Comparison of ENCODE assay signal across 8 cellular contexts in genomic region chr5:178205010-178205748, GRCh38. TPM values are rescaled to one million over a fixed set of nuclear protein-coding genes. Genes with fewer than 3 reads are reported as not detected.
A peak's percentile ranks its signal among the peaks of the same experiment; 100 is the strongest.
DNase-seq lines count a peak whose midpoint lies in the region; ATAC-seq and TF ChIP-seq lines count a peak whose summit lies in the region.

No MANE protein-coding gene starts in this region.

- DNase-seq in activated T-helper 1 cell treated with Interleukin-2 at 50 U/mL for 16 hours (ENCODE audit: low read depth) (peak; percentile 60), fibroblast of gingiva (ENCODE audit: low read depth) (peak; percentile 70)
- DNase-seq in naive thymus-derived CD8-positive, alpha-beta T cell, result peak; percentile 49 to 83 (median 62)
- peak; percentile 70 for DNase-seq in stimulated activated naive B cell treated with anti-CD40 and anti-IgM and Interleukin-4, amounts not matched to agents 10 μg/mL and 1 μg/mL and 100 μg/mL, for 72 hours

- POLR2A ChIA-PET in naive thymus-derived CD8-positive, alpha-beta T cell (lab: Charles Lee), result interaction anchor here (0.9 to 2.1 kb wide), 21 partner anchors 8 to 1473 kb away, joined by 3 to 22 read pairs (median 6); partner anchors contain the start of genes NHP2 and PHYKPL

- peak overlapping the region; percentile 92 to 99 (median 97) for H3K27ac ChIP-seq in BLaER1 treated with 17β-estradiol and CSF1 and Interleukin-3, amounts not matched to agents 10 nM and 100 nM
- H3K27ac ChIP-seq in OCI-LY1 (ENCODE audit: low read depth, low read length, poor library complexity, severe bottlenecking), result peak overlapping the region; percentile 41

- TF ChIP-seq CTCF in OCI-LY1 (IDR thresholded peaks at IDR 0.05; ENCODE audit: low read length), result no peak

- peaks cover 4 to 48% (median 4%) of the 10 kb centered on the region in 3 donors for H3K36me3 Mint-ChIP-seq in naive thymus-derived CD8-positive, alpha-beta T cell
- peaks cover 37 to 50% of the 10 kb centered on the region in 2 donors for H3K36me3 Mint-ChIP-seq in stimulated activated naive B cell treated with anti-CD40 and anti-IgM and Interleukin-4, amounts not matched to agents 10 μg/mL and 1 μg/mL and 100 μg/mL, for 72 hours

- ATAC-seq in GM19025 (IDR thresholded peaks at IDR 0.05; ENCODE audit: low read depth, unreplicated experiment) (peak; percentile 58), HG03280 (IDR thresholded peaks at IDR 0.05; ENCODE audit: unreplicated experiment) (peak; percentile 52)
- ATAC-seq in naive thymus-derived CD8-positive, alpha-beta T cell, result peak; percentile 39 to 48
- peak; percentile 58 to 62 for ATAC-seq in stimulated activated naive B cell treated with anti-CD40 and anti-IgM and Interleukin-4, amounts not matched to agents 10 μg/mL and 1 μg/mL and 100 μg/mL, for 72 hours (replicated peaks)

- H3K27ac Mint-ChIP-seq in naive thymus-derived CD8-positive, alpha-beta T cell, result peak overlapping the region; percentile 84 to 92 (median 88)
- peak overlapping the region; percentile 92 for H3K27ac Mint-ChIP-seq in stimulated activated naive B cell treated with anti-CD40 and anti-IgM and Interleukin-4, amounts not matched to agents 10 μg/mL and 1 μg/mL and 100 μg/mL, for 72 hours

- H3K4me2 ChIP-seq in BLaER1 treated with 17β-estradiol and CSF1 and Interleukin-3, amounts not matched to agents 10 nM and 100 nM, result peak overlapping the region; percentile 84 to 98 (median 95)
- peak overlapping the region; percentile 89 for H3K4me2 ChIP-seq in OCI-LY1 (ENCODE audit: low read length)

- no peaks in the 10 kb centered on the region for H3K9me2 ChIP-seq in OCI-LY1 (ENCODE audit: low read depth, low read length)

- H3K27me3 Mint-ChIP-seq in naive thymus-derived CD8-positive, alpha-beta T cell, result peaks cover 0 to 3% (median 0%) of the 10 kb centered on the region in 5 donors
- H3K27me3 Mint-ChIP-seq in stimulated activated naive B cell treated with anti-CD40 and anti-IgM and Interleukin-4, amounts not matched to agents 10 μg/mL and 1 μg/mL and 100 μg/mL, for 72 hours, result peaks cover 4 to 5% of the 10 kb centered on the region in 2 donors

- H3K9me3 ChIP-seq in BLaER1 treated with 17β-estradiol and CSF1 and Interleukin-3, amounts not matched to agents 10 nM and 100 nM (replicated peaks in 1 of 11), result no peaks in the 10 kb centered on the region; a peak in 4 of 22 replicates
- no peaks in the 10 kb centered on the region for H3K9me3 ChIP-seq in OCI-LY1 (ENCODE audit: low read length)

- H3K4me1 ChIP-seq in BLaER1 treated with 17β-estradiol and CSF1 and Interleukin-3, amounts not matched to agents 10 nM and 100 nM, result peaks cover 25 to 62% (median 46%) of the 10 kb centered on the region in 10 experiments
- H3K4me1 ChIP-seq in OCI-LY1 (ENCODE audit: insufficient read depth, low read length, severe bottlenecking), result peaks cover 32% of the 10 kb centered on the region

- H3K36me3 ChIP-seq in BLaER1 treated with 17β-estradiol and CSF1 and Interleukin-3, amounts not matched to agents 10 nM and 100 nM, result peaks cover 42 to 54% (median 51%) of the 10 kb centered on the region in 11 experiments
- H3K36me3 ChIP-seq in OCI-LY1 (ENCODE audit: insufficient read depth, low read length), result peaks cover 50% of the 10 kb centered on the region

- H3K4me3 ChIP-seq in BLaER1 treated with 17β-estradiol and CSF1 and Interleukin-3, amounts not matched to agents 10 nM and 100 nM, result peak overlapping the region; percentile 93 to 100 (median 99)
- H3K4me3 ChIP-seq in OCI-LY1 (ENCODE audit: low read depth, low read length, poor library complexity, severe bottlenecking), result peak overlapping the region; percentile 94

- H3K9ac ChIP-seq in BLaER1 treated with 17β-estradiol and CSF1 and Interleukin-3, amounts not matched to agents 10 nM and 100 nM, result peak overlapping the region; percentile 95 to 100 (median 100)
- H3K9ac ChIP-seq in OCI-LY1 (ENCODE audit: low read length), result peak overlapping the region; percentile 96

- H2AFZ ChIP-seq in OCI-LY1 (ENCODE audit: low read length), result no peak overlapping the region

- H3K9me3 Mint-ChIP-seq in naive thymus-derived CD8-positive, alpha-beta T cell, result peaks cover 0 to 2% (median 0%) of the 10 kb centered on the region in 9 donors
- H3K9me3 Mint-ChIP-seq in stimulated activated naive B cell treated with anti-CD40 and anti-IgM and Interleukin-4, amounts not matched to agents 10 μg/mL and 1 μg/mL and 100 μg/mL, for 72 hours, result peaks cover 0 to 3% of the 10 kb centered on the region in 2 donors

- no peaks in the 10 kb centered on the region for H3F3A ChIP-seq in OCI-LY1 (ENCODE audit: insufficient read depth, low read length)

- H3K4me3 Mint-ChIP-seq in naive thymus-derived CD8-positive, alpha-beta T cell, result peak overlapping the region; percentile 70 to 99 (median 86)
- H3K4me3 Mint-ChIP-seq in stimulated activated naive B cell treated with anti-CD40 and anti-IgM and Interleukin-4, amounts not matched to agents 10 μg/mL and 1 μg/mL and 100 μg/mL, for 72 hours, result peak overlapping the region; percentile 95 to 97

- peaks cover 42% of the 10 kb centered on the region for H3K79me2 ChIP-seq in OCI-LY1 (ENCODE audit: insufficient read depth, low read length)

- H3K27me3 ChIP-seq in BLaER1 treated with 17β-estradiol and CSF1 and Interleukin-3, amounts not matched to agents 10 nM and 100 nM, result no peaks in the 10 kb centered on the region
- no peaks in the 10 kb centered on the region for H3K27me3 ChIP-seq in OCI-LY1 (ENCODE audit: insufficient read depth, low read length)

- H3K4me1 Mint-ChIP-seq in naive thymus-derived CD8-positive, alpha-beta T cell, result peaks cover 25 to 49% (median 42%) of the 10 kb centered on the region in 4 donors
- H3K4me1 Mint-ChIP-seq in stimulated activated naive B cell treated with anti-CD40 and anti-IgM and Interleukin-4, amounts not matched to agents 10 μg/mL and 1 μg/mL and 100 μg/mL, for 72 hours, result peaks cover 28 to 45% of the 10 kb centered on the region in 2 donors

- peaks cover 50 to 58% (median 56%) of the 10 kb centered on the region in 11 experiments for H4K20me1 ChIP-seq in BLaER1 treated with 17β-estradiol and CSF1 and Interleukin-3, amounts not matched to agents 10 nM and 100 nM
- 0 out of 2 replicates have a peak, but pooled peaks cover 3% of the 10 kb centered on the region for H4K20me1 ChIP-seq in OCI-LY1 (ENCODE audit: insufficient read depth, low read length)

RNA-seq across cellular contexts. Expression of gene HNRNPAB, which starts 0.8 kb away (rescaled TPM):
- total RNA-seq in naive thymus-derived CD8-positive, alpha-beta T cell, result 10 to 100 TPM; 79.3 to 82.5 TPM
- polyA plus RNA-seq in naive thymus-derived CD8-positive, alpha-beta T cell, result 10 to 100 TPM; 43.6 to 74.9 (median 61.2) TPM

RNA-seq across cellular contexts. Expression of gene GMCL2, which starts 18.0 kb away (rescaled TPM):
- under 1 TPM in 1 of 2 experiments, not detected in 1; 0.14 TPM for total RNA-seq in naive thymus-derived CD8-positive, alpha-beta T cell
- polyA plus RNA-seq in naive thymus-derived CD8-positive, alpha-beta T cell, result not detected

RNA-seq across cellular contexts. Expression of gene PHYKPL, which starts 27.4 kb away (rescaled TPM):
- total RNA-seq in naive thymus-derived CD8-positive, alpha-beta T cell, result 100 to 1,000 TPM; 209 to 229 TPM
- 10 to 100 TPM; 41.1 to 51.8 (median 49.7) TPM for polyA plus RNA-seq in naive thymus-derived CD8-positive, alpha-beta T cell

RNA-seq across cellular contexts. Expression of gene NHP2, which starts 51.5 kb away (rescaled TPM):
- total RNA-seq in naive thymus-derived CD8-positive, alpha-beta T cell, result 10 to 100 TPM; 79.3 to 85.4 TPM
- 100 to 1,000 TPM; 238 to 276 (median 270) TPM for polyA plus RNA-seq in naive thymus-derived CD8-positive, alpha-beta T cell

Comparison
In these comparisons a context has a peak if more than half of its experiments do, and no peak if none do; other contexts are left out.
1. Peak in every context shown above with its lines: DNase-seq, ATAC-seq, H3K4me3 ChIP-seq and H3K27ac ChIP-seq.